ENCODE assay signal across 25 cellular contexts in the genomic region with DNA sequence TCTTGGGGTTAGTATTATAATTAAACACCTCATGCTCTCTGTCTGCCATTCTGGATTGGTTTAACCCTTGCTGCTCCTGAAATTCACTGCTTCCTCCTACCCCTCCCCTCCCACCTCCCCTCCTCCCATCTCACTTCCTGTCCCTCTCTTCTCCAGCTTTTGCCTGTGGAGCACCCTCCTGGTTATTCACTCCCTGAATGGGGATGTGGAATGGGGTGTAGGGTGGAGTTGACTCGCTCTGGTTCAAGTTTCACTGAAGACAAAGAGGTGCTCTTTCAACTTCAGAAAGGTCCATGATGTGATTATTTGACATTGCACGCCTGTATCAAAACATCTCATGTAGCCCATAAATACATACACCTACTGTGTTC.
"Had no signal": no experiment of that assay in that cellular context is flagged by ENCODE, and none has a peak within 500 bp of the region (broad histone marks: within the 10 kb centered on the region; RNA-seq: fewer than 3 reads in every experiment).

No MANE protein-coding gene starts in this region.

- H3K36me3 Mint-ChIP-seq: memory B cell had no signal

- H2AFZ ChIP-seq: parathyroid adenoma had no signal

- H3K9me3 Mint-ChIP-seq: memory B cell; nephron; stimulated activated naive CD8-positive, alpha-beta T cell treated with anti-CD3 and anti-CD28 coated beads, Interleukin-15, amount 100 ng/mL, for 72 hours; type B pancreatic cell had no signal

- H3K9ac ChIP-seq: parathyroid adenoma had no signal

- DNase-seq: dermis blood vessel endothelial cell; effector memory CD4-positive, alpha-beta T cell; erythroblast; esophagus squamous epithelium; foreskin melanocyte; heart right ventricle; hippocampal formation; left ventricle myocardium superior; lower lobe of right lung; stimulated activated CD4-positive, alpha-beta T cell treated with anti-CD3 and anti-CD28 coated beads, Interleukin-12 subunit alpha, Interleukin-12 subunit beta, amount 100 ng/mL, for 4 hours; stimulated activated CD4-positive, alpha-beta T cell treated with anti-CD3 and anti-CD28 coated beads, Interleukin-1b, Interleukin-23, amount 100 ng/mL, for 48 hours; stimulated activated CD4-positive, alpha-beta T cell treated with anti-CD3 and anti-CD28 coated beads, Interleukin-4, amount 100 ng/mL, for 1 hour; stimulated activated CD8-positive, alpha-beta memory T cell treated with anti-CD3 and anti-CD28 coated beads, Interleukin-4, amount 100 ng/mL, for 48 hours; stimulated activated naive CD4-positive, alpha-beta T cell; stimulated activated naive CD8-positive, alpha-beta T cell treated with anti-CD3 and anti-CD28 coated beads, Interleukin-15, amount 100 ng/mL, for 72 hours had no signal

- ATAC-seq: left ventricle myocardium superior; lower lobe of right lung; sciatic nerve; stimulated activated naive CD8-positive, alpha-beta T cell treated with anti-CD3 and anti-CD28 coated beads, Interleukin-15, amount 100 ng/mL, for 72 hours had no signal

- H3K4me3 ChIP-seq: coronary artery, esophagus squamous epithelium, heart right ventricle, lower lobe of right lung, prostate gland, right atrium auricular region, smooth muscle cell, suprapubic skin had no signal

- H3K27me3 Mint-ChIP-seq: stimulated activated naive CD8-positive, alpha-beta T cell treated with anti-CD3 and anti-CD28 coated beads, Interleukin-15, amount 100 ng/mL, for 72 hours; type B pancreatic cell had no signal

- H3K4me1 ChIP-seq: parathyroid adenoma, prostate gland had no signal

- H3K27me3 ChIP-seq: esophagus squamous epithelium, heart right ventricle, right atrium auricular region, suprapubic skin had no signal

- H3K4me3 Mint-ChIP-seq: memory B cell; nephron; stimulated activated naive CD8-positive, alpha-beta T cell treated with anti-CD3 and anti-CD28 coated beads, Interleukin-15, amount 100 ng/mL, for 72 hours; type B pancreatic cell had no signal

- H3K27ac Mint-ChIP-seq: memory B cell, type B pancreatic cell had no signal

- H3K27ac ChIP-seq: coronary artery, esophagus squamous epithelium, lower lobe of right lung, parathyroid adenoma, prostate gland, right atrium auricular region, suprapubic skin had no signal

- H3K36me3 ChIP-seq: prostate gland had no signal

- H3K79me2 ChIP-seq: parathyroid adenoma had no signal

- H3K4me2 ChIP-seq: smooth muscle cell had no signal

- H3K9me3 ChIP-seq: esophagus squamous epithelium, heart right ventricle, lower lobe of right lung, prostate gland, right atrium auricular region, suprapubic skin had no signal
